In the genomic region with DNA sequence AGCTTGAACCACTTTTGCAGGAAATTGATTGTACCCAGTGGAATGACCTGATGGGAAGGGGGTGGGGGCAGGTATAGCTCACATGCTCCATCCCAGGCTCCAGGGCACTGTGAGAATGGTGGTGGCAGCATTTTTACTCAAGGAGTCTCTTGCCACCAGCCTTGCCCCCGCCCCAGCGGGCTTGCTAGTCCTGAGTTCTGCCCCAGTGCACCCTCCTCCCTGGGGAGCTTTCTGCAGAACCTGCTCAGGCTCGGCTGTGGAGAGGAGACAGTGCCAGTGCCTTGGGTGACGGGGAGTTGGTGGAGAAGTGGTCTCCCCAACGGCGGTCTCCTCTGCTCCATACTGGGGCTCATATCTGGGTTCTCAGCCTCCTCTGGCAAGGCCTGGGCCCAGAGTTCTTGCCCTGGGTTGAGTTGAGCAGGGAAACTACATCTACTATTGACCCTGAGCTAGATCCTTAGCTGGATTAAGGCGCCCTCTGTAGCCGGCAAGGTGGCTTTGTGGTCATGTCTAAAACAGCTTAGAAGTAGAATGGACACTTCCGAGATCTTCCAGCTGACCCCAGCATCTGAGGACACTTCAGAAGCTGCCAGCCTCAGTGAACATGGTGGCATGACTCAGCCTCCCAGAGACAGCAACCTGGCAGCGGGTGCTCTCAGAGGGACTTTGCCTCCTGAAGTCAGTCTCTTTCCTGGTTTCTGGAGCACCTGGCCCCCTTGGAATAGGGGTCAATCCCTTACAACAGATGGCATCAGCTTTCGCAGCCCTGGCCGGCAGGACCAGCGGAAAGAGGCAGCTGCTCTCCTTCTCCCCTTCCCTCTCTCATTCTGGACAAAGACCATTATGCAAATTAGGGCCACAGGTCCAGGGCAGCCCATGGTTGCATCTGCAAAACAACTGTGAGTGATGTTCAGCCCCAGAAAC, we compare ENCODE assay signal across 22 cellular contexts.
"Had no signal": no experiment of that assay in that cellular context is flagged by ENCODE, and none has a peak within 500 bp of the region (broad histone marks: within the 10 kb centered on the region; RNA-seq: fewer than 3 reads in every experiment).

No MANE protein-coding gene starts in this region.

- H3K27ac ChIP-seq: breast epithelium, VCaP had no signal

- H3K36me3 Mint-ChIP-seq: activated naive CD4-positive, alpha-beta T cell treated with anti-CD3 and anti-CD28 coated beads, Interleukin-2, amount 50 U/mL, for 24 hours had no signal

- DNase-seq: activated CD4-positive, alpha-beta T cell treated with anti-CD3 and anti-CD28 coated beads for 4 hours; activated CD4-positive, alpha-beta T cell treated with anti-CD3 and anti-CD28 coated beads, Interleukin-2, amount 50 U/mL, for 4 hours; activated CD8-positive, alpha-beta memory T cell treated with anti-CD3 and anti-CD28 coated beads, Interleukin-2, amount 50 U/mL, for 48 hours; activated CD8-positive, alpha-beta T cell treated with anti-CD3 and anti-CD28 coated beads, Interleukin-2, amount 10 ng/mL, durations not matched to agents 7 days and 5 days; activated effector memory CD4-positive, alpha-beta T cell treated with Interleukin-2 at 50 U/mL for 16 hours; activated naive CD4-positive, alpha-beta T cell; activated T-cell treated with anti-CD3 and anti-CD28 coated beads, Interleukin-2, amount 50 U/mL, for 1 hour; aorta; caudate nucleus; Kasumi-1; NCI-H1048; NCI-H146; NCI-H187 treated with DMSO at 0.1 percent for 48 hours; NCI-H2081 treated with DMSO at 0.1 percent for 48 hours; NCI-H446; NCI-H526; PC-3; SHP77 treated with DMSO at 0.1 percent for 48 hours; T-helper 2 cell had no signal

- H3K4me1 Mint-ChIP-seq: activated naive CD4-positive, alpha-beta T cell treated with anti-CD3 and anti-CD28 coated beads, Interleukin-2, amount 50 U/mL, for 24 hours had no signal

- H3K4me1 ChIP-seq: breast epithelium had no signal

- H3K9me3 Mint-ChIP-seq: activated naive CD4-positive, alpha-beta T cell treated with anti-CD3 and anti-CD28 coated beads, Interleukin-2, amount 50 U/mL, for 24 hours had no signal

- H3K36me3 ChIP-seq: breast epithelium had no signal

- H3K4me3 ChIP-seq: breast epithelium had no signal

- H3K4me3 Mint-ChIP-seq: activated CD8-positive, alpha-beta T cell treated with anti-CD3 and anti-CD28 coated beads, Interleukin-2, amount 10 ng/mL, durations not matched to agents 7 days and 5 days; activated naive CD4-positive, alpha-beta T cell treated with anti-CD3 and anti-CD28 coated beads, Interleukin-2, amount 50 U/mL, for 24 hours had no signal

- H3K27ac Mint-ChIP-seq: activated CD8-positive, alpha-beta T cell treated with anti-CD3 and anti-CD28 coated beads, Interleukin-2, amount 10 ng/mL, durations not matched to agents 7 days and 5 days; activated naive CD4-positive, alpha-beta T cell treated with anti-CD3 and anti-CD28 coated beads, Interleukin-2, amount 50 U/mL, for 24 hours had no signal

- ATAC-seq: activated CD8-positive, alpha-beta T cell treated with anti-CD3 and anti-CD28 coated beads, Interleukin-2, amount 10 ng/mL, durations not matched to agents 7 days and 5 days; PC-3 had no signal

- H3K27me3 Mint-ChIP-seq: activated naive CD4-positive, alpha-beta T cell treated with anti-CD3 and anti-CD28 coated beads, Interleukin-2, amount 50 U/mL, for 24 hours had no signal

- H3K27me3 ChIP-seq: breast epithelium had no signal
